ENCODE assay signal across 9 cellular contexts in genomic region chr1:88327391-88328267, GRCh38.
DNase-seq lines count a peak whose midpoint lies in the region; ATAC-seq, FAIRE-seq and TF ChIP-seq lines count a peak whose summit lies in the region.
"Had no signal": no experiment of that assay in that cellular context is flagged by ENCODE, and none has a peak within 500 bp of the region (broad histone marks: within the 10 kb centered on the region; RNA-seq: fewer than 3 reads in every experiment).

No MANE protein-coding gene starts in this region.

- POLR2A ChIA-PET in HEK293 (lab: Yijun Ruan, JAX): no interaction called here
- POLR2A ChIA-PET in WTC11 (lab: Charles Lee): no interaction called here

- H4K20me1 ChIP-seq in keratinocyte (ENCODE audit: control insufficient read depth, extremely low read depth, insufficient read depth, low read length): no peaks in the 10 kb centered on the region

- no peaks in the 10 kb centered on the region for H3K27me3 ChIP-seq in keratinocyte (ENCODE audit: control insufficient read depth, extremely low read depth, insufficient read depth, low read length)

- H3K9ac ChIP-seq in keratinocyte (ENCODE audit: control insufficient read depth, extremely low read depth, insufficient read depth, low read length): no peak overlapping the region

- H2AFZ ChIP-seq in keratinocyte (ENCODE audit: control insufficient read depth, low read length): peak overlapping the region; percentile 62

- TF ChIP-seq CTCF in HEK293 (tag by site-specific recombination; IDR thresholded peaks at IDR 0.05): no peak
- TF ChIP-seq CTCF in WTC11 (IDR thresholded peaks at IDR 0.05): no peak
- no peak for TF ChIP-seq CTCF in keratinocyte (optimal IDR thresholded peaks at IDR 0.05 in 1 of 3, IDR thresholded peaks at IDR 0.05 in 1 of 3, conservative IDR thresholded peaks at IDR 0.05 in 1 of 3; ENCODE audit: extremely low read depth in 1 of 3, insufficient read depth in 2 of 3, low read length in 3 of 3)

- DNase-seq in A172 (ENCODE audit: low spot score) (peak; percentile 74), WTC11 (ENCODE audit: low spot score) (no peak), keratinocyte (ENCODE audit: low read depth, low spot score) (peak; percentile 48), NK-92 (lab: John Stamatoyannopoulos, UW; ENCODE audit: unreplicated experiment) (no peak), NCI-H2227 (lab: John Stamatoyannopoulos, UW; ENCODE audit: unreplicated experiment) (no peak)
- no peak for DNase-seq in activated T-helper 1 cell treated with anti-CD3 and anti-CD28 coated beads, Interleukin-12 subunit alpha, Interleukin-12 subunit beta, Interleukin-2, Interleukin-4 antibody, amounts not matched to agents 30 ng/mL and 10 ng/mL and 1 ng/mL, durations not matched to agents 14 hours and 24 hours and 36 hours (ENCODE audit: low spot score)
- no peak for DNase-seq in stimulated activated CD4-positive, alpha-beta T cell treated with anti-CD3 and anti-CD28 coated beads, Interleukin-2, amount 100 ng/mL, for 24 hours
- DNase-seq: activated naive CD8-positive, alpha-beta T cell treated with anti-CD3 and anti-CD28 coated beads, Interleukin-2, amount 10 ng/mL, durations not matched to agents 7 days and 5 days had no signal

- intact Hi-C loops in activated T-helper 1 cell treated with anti-CD3 and anti-CD28 coated beads, Interleukin-12 subunit alpha, Interleukin-12 subunit beta, Interleukin-2, Interleukin-4 antibody, amounts not matched to agents 30 ng/mL and 10 ng/mL and 1 ng/mL, durations not matched to agents 14 hours and 24 hours and 36 hours (cut with micrococcal nuclease): no loop called here

- FAIRE-seq in keratinocyte (lab: Jason Lieb, UNC): peak; percentile 90

- CTCF ChIA-PET in HEK293 (lab: Yijun Ruan, JAX) (interaction anchor here (0.6 to 0.7 kb wide), 3 partner anchors 11 to 153 kb away, joined by 3 read pairs; no protein-coding TSS in a partner anchor), WTC11 (lab: Charles Lee) (no interaction called here)

- no peaks in the 10 kb centered on the region for H3K79me2 ChIP-seq in keratinocyte (ENCODE audit: control insufficient read depth, insufficient read depth, low read length)

- H3K4me3 ChIP-seq in HEK293 (ENCODE audit: low read depth, low read length) (no peak overlapping the region), keratinocyte (ENCODE audit: control insufficient read depth in 2 of 3, extremely low read depth in 1 of 3, insufficient read depth in 2 of 3, low read depth in 1 of 3, low read length in 3 of 3) (no peak overlapping the region)

- H3K4me1 ChIP-seq in HEK293 (ENCODE audit: control insufficient read depth, insufficient read depth, low read length) (no peaks in the 10 kb centered on the region; the same call in 1 of the 2 replicates), keratinocyte (ENCODE audit: control insufficient read depth, extremely low read depth, insufficient read depth, low read length) (peaks cover 7% of the 10 kb centered on the region)

- no peaks in the 10 kb centered on the region for H3K27me3 Mint-ChIP-seq in WTC11 (ENCODE audit: low read depth)
- H3K27me3 Mint-ChIP-seq in activated T-helper 1 cell treated with anti-CD3 and anti-CD28 coated beads, Interleukin-12 subunit alpha, Interleukin-12 subunit beta, Interleukin-2, Interleukin-4 antibody, amounts not matched to agents 30 ng/mL and 10 ng/mL and 1 ng/mL, durations not matched to agents 14 hours and 24 hours and 36 hours (ENCODE audit: insufficient read depth): no peaks in the 10 kb centered on the region
- H3K27me3 Mint-ChIP-seq: activated naive CD8-positive, alpha-beta T cell treated with anti-CD3 and anti-CD28 coated beads, Interleukin-2, amount 10 ng/mL, durations not matched to agents 7 days and 5 days had no signal

- peak; percentile 41 for ATAC-seq in WTC11

- H3K36me3 ChIP-seq in HEK293 (ENCODE audit: control insufficient read depth in 2 of 2, insufficient read depth in 1 of 2, low read length in 2 of 2) (no peaks in the 10 kb centered on the region), keratinocyte (ENCODE audit: control insufficient read depth in 2 of 2, extremely low read depth in 1 of 2, insufficient read depth in 2 of 2, low read length in 2 of 2) (no peaks in the 10 kb centered on the region)

- H3K27ac ChIP-seq in HEK293 (ENCODE audit: extremely low read depth, low read depth, low read length) (0 out of 2 replicates have a peak overlapping the region, but pooled peaks have one; percentile 5), keratinocyte (ENCODE audit: control insufficient read depth, insufficient read depth, low read length) (peak overlapping the region; percentile 28)

- dilution Hi-C loops in keratinocyte (cut with MboI; ENCODE audit: extremely low pct_ligation_motif_present, low sequenced_read_pairs): no loop called here

- H3K4me1 Mint-ChIP-seq in WTC11: peaks cover 9% of the 10 kb centered on the region
- H3K4me1 Mint-ChIP-seq in activated T-helper 1 cell treated with anti-CD3 and anti-CD28 coated beads, Interleukin-12 subunit alpha, Interleukin-12 subunit beta, Interleukin-2, Interleukin-4 antibody, amounts not matched to agents 30 ng/mL and 10 ng/mL and 1 ng/mL, durations not matched to agents 14 hours and 24 hours and 36 hours (ENCODE audit: low read depth): no peaks in the 10 kb centered on the region
- H3K4me1 Mint-ChIP-seq: activated naive CD8-positive, alpha-beta T cell treated with anti-CD3 and anti-CD28 coated beads, Interleukin-2, amount 10 ng/mL, durations not matched to agents 7 days and 5 days had no signal

- no peaks in the 10 kb centered on the region for H3K9me3 ChIP-seq in HEK293 (ENCODE audit: control insufficient read depth, insufficient read depth, low read depth, low read length)
- no peaks in the 10 kb centered on the region for H3K9me3 ChIP-seq in keratinocyte (ENCODE audit: control insufficient read depth, low read depth, low read length)

- no peak overlapping the region for H3K27ac Mint-ChIP-seq in WTC11
- no peak overlapping the region for H3K27ac Mint-ChIP-seq in activated T-helper 1 cell treated with anti-CD3 and anti-CD28 coated beads, Interleukin-12 subunit alpha, Interleukin-12 subunit beta, Interleukin-2, Interleukin-4 antibody, amounts not matched to agents 30 ng/mL and 10 ng/mL and 1 ng/mL, durations not matched to agents 14 hours and 24 hours and 36 hours
- H3K27ac Mint-ChIP-seq: activated naive CD8-positive, alpha-beta T cell treated with anti-CD3 and anti-CD28 coated beads, Interleukin-2, amount 10 ng/mL, durations not matched to agents 7 days and 5 days had no signal

- no peak overlapping the region for H3K4me3 Mint-ChIP-seq in WTC11
- no peak overlapping the region for H3K4me3 Mint-ChIP-seq in activated T-helper 1 cell treated with anti-CD3 and anti-CD28 coated beads, Interleukin-12 subunit alpha, Interleukin-12 subunit beta, Interleukin-2, Interleukin-4 antibody, amounts not matched to agents 30 ng/mL and 10 ng/mL and 1 ng/mL, durations not matched to agents 14 hours and 24 hours and 36 hours
- H3K4me3 Mint-ChIP-seq: activated naive CD8-positive, alpha-beta T cell treated with anti-CD3 and anti-CD28 coated beads, Interleukin-2, amount 10 ng/mL, durations not matched to agents 7 days and 5 days had no signal

- H3K4me2 ChIP-seq in keratinocyte (ENCODE audit: control insufficient read depth, extremely low read depth, insufficient read depth, low read depth, low read length): peak overlapping the region; percentile 19

- H3K9me1 ChIP-seq in keratinocyte (ENCODE audit: control insufficient read depth, extremely low read depth, insufficient read depth, low read length): no peaks in the 10 kb centered on the region

- no peaks in the 10 kb centered on the region for H3K9me3 Mint-ChIP-seq in WTC11
- no peaks in the 10 kb centered on the region for H3K9me3 Mint-ChIP-seq in activated T-helper 1 cell treated with anti-CD3 and anti-CD28 coated beads, Interleukin-12 subunit alpha, Interleukin-12 subunit beta, Interleukin-2, Interleukin-4 antibody, amounts not matched to agents 30 ng/mL and 10 ng/mL and 1 ng/mL, durations not matched to agents 14 hours and 24 hours and 36 hours
- H3K9me3 Mint-ChIP-seq: activated naive CD8-positive, alpha-beta T cell treated with anti-CD3 and anti-CD28 coated beads, Interleukin-2, amount 10 ng/mL, durations not matched to agents 7 days and 5 days had no signal

- H3K36me3 Mint-ChIP-seq in WTC11: no peaks in the 10 kb centered on the region
- H3K36me3 Mint-ChIP-seq in activated T-helper 1 cell treated with anti-CD3 and anti-CD28 coated beads, Interleukin-12 subunit alpha, Interleukin-12 subunit beta, Interleukin-2, Interleukin-4 antibody, amounts not matched to agents 30 ng/mL and 10 ng/mL and 1 ng/mL, durations not matched to agents 14 hours and 24 hours and 36 hours (ENCODE audit: low read depth): no peaks in the 10 kb centered on the region
- H3K36me3 Mint-ChIP-seq: activated naive CD8-positive, alpha-beta T cell treated with anti-CD3 and anti-CD28 coated beads, Interleukin-2, amount 10 ng/mL, durations not matched to agents 7 days and 5 days had no signal

TF ChIP-seq in HEK293, 187 proteins besides CTCF, POLR2A, EP300 and RAD21 (continues in another document):
- peak; percentile 65 for TF ChIP-seq PRDM6 (tag by site-specific recombination; IDR thresholded peaks at IDR 0.05)

TF ChIP-seq in WTC11, 78 proteins besides CTCF, POLR2A, EP300 and RAD21:
- TF ChIP-seq, protein P1, sequence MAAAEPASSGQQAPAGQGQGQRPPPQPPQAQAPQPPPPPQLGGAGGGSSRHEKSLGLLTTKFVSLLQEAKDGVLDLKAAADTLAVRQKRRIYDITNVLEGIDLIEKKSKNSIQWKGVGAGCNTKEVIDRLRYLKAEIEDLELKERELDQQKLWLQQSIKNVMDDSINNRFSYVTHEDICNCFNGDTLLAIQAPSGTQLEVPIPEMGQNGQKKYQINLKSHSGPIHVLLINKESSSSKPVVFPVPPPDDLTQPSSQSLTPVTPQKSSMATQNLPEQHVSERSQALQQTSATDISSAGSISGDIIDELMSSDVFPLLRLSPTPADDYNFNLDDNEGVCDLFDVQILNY (CRISPR knock-in tag; IDR thresholded peaks at IDR 0.05): no peak
- TF ChIP-seq, protein P2, sequence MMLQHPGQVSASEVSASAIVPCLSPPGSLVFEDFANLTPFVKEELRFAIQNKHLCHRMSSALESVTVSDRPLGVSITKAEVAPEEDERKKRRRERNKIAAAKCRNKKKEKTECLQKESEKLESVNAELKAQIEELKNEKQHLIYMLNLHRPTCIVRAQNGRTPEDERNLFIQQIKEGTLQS (CRISPR knock-in tag; conservative IDR thresholded peaks at IDR 0.05): no peak
- TF ChIP-seq GABPB1 (CRISPR knock-in tag; IDR thresholded peaks at IDR 0.05): 0 out of 2 replicates have a peak, but pooled peaks have one; percentile 30

Comparison
In these comparisons a context has a peak if more than half of its experiments do, and no peak if none do; other contexts are left out.
1. DNase-seq: peak in A172 (single experiment) and keratinocyte (single experiment); none in WTC11 (single experiment), NK-92 (single experiment), activated T-helper 1 cell treated with anti-CD3 and anti-CD28 coated beads, Interleukin-12 subunit alpha, Interleukin-12 subunit beta, Interleukin-2, Interleukin-4 antibody, amounts not matched to agents 30 ng/mL and 10 ng/mL and 1 ng/mL, durations not matched to agents 14 hours and 24 hours and 36 hours (single experiment), stimulated activated CD4-positive, alpha-beta T cell treated with anti-CD3 and anti-CD28 coated beads, Interleukin-2, amount 100 ng/mL, for 24 hours (0 of 2) and NCI-H2227 (single experiment).